In genomic region chr19:37303591-37304171, GRCh38 we compare ENCODE assay signal across 1 cellular context.
TF ChIP-seq lines count a peak whose summit lies in the region.

No MANE protein-coding gene starts in this region.

TF ChIP-seq in GM23338, 12 proteins besides CTCF, POLR2A, EP300 and RAD21 (continued from another document):
- TF ChIP-seq, protein P1, sequence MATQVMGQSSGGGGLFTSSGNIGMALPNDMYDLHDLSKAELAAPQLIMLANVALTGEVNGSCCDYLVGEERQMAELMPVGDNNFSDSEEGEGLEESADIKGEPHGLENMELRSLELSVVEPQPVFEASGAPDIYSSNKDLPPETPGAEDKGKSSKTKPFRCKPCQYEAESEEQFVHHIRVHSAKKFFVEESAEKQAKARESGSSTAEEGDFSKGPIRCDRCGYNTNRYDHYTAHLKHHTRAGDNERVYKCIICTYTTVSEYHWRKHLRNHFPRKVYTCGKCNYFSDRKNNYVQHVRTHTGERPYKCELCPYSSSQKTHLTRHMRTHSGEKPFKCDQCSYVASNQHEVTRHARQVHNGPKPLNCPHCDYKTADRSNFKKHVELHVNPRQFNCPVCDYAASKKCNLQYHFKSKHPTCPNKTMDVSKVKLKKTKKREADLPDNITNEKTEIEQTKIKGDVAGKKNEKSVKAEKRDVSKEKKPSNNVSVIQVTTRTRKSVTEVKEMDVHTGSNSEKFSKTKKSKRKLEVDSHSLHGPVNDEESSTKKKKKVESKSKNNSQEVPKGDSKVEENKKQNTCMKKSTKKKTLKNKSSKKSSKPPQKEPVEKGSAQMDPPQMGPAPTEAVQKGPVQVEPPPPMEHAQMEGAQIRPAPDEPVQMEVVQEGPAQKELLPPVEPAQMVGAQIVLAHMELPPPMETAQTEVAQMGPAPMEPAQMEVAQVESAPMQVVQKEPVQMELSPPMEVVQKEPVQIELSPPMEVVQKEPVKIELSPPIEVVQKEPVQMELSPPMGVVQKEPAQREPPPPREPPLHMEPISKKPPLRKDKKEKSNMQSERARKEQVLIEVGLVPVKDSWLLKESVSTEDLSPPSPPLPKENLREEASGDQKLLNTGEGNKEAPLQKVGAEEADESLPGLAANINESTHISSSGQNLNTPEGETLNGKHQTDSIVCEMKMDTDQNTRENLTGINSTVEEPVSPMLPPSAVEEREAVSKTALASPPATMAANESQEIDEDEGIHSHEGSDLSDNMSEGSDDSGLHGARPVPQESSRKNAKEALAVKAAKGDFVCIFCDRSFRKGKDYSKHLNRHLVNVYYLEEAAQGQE (IDR thresholded peaks at IDR 0.05; ENCODE audit: unreplicated experiment): no peak
